8 cellular contexts compared by ENCODE assay signal in genomic region chr1:89615676-89616598, GRCh38. TPM values are rescaled to one million over a fixed set of nuclear protein-coding genes. Genes with fewer than 3 reads are reported as not detected.
DNase-seq lines count a peak whose midpoint lies in the region; TF ChIP-seq lines count a peak whose summit lies in the region.

No MANE protein-coding gene starts in this region.

- WGBS in esophagus squamous epithelium, 2 donors: 48 to 49% methylated on average over 3 of the region's 3 CpGs
- 86 to 94% (median 88%) methylated on average over 3 of the region's 3 CpGs for WGBS in spleen, 5 donors

- TF ChIP-seq POLR2A in esophagus squamous epithelium (IDR thresholded peaks at IDR 0.05) (no peak), spleen (IDR thresholded peaks at IDR 0.05) (no peak)

- H3K36me3 ChIP-seq in esophagus squamous epithelium (no peaks in the 10 kb centered on the region), spleen (no peaks in the 10 kb centered on the region)

- H3K27ac ChIP-seq in esophagus squamous epithelium (peak overlapping the region in 2 of 4 donors; percentile 0 to 7), spleen (no peak overlapping the region)

- H3K4me1 ChIP-seq in esophagus squamous epithelium (peaks cover 0 to 18% (median 6%) of the 10 kb centered on the region in 3 donors), spleen (peaks cover 0 to 23% (median 2%) of the 10 kb centered on the region in 6 donors)

- H3K4me3 ChIP-seq in esophagus squamous epithelium (no peak overlapping the region), spleen (no peak overlapping the region)

- DNase-seq in NCI-H82 (lab: John Stamatoyannopoulos, UW) (peak; percentile 50), NCI-H82 treated with DMSO at 0.1 percent for 48 hours (lab: John Stamatoyannopoulos, UW; ENCODE audit: unreplicated experiment) (no peak), OCI-M1 (lab: John Stamatoyannopoulos, UW) (peak; percentile 17), esophagus squamous epithelium (lab: John Stamatoyannopoulos, UW) (no peak), spleen (no peak), cerebellum (ENCODE audit: low spot score) (no peak), ecto neural progenitor cell (ENCODE audit: low spot score) (no peak)
- no peak for DNase-seq in stimulated activated naive CD4-positive, alpha-beta T cell treated with Interleukin-2 at 50 U/mL for 16 hours (lab: John Stamatoyannopoulos, UW)

- intact Hi-C loops in esophagus squamous epithelium (cut with DNase I): no loop called here
- intact Hi-C loops in spleen (cut with DNase I; ENCODE audit: low total_unique reads): no loop called here

- H3K9me3 ChIP-seq in esophagus squamous epithelium (no peaks in the 10 kb centered on the region), spleen (peaks cover 0 to 11% (median 0%) of the 10 kb centered on the region in 8 donors)

- H3K27me3 ChIP-seq in esophagus squamous epithelium (no peaks in the 10 kb centered on the region), spleen (replicated peaks in 1 of 7) (no peaks in the 10 kb centered on the region)

- TF ChIP-seq CTCF in esophagus squamous epithelium (IDR thresholded peaks at IDR 0.05) (peak in 4 of 6 experiments; percentile 27 to 54 (median 30)), spleen (IDR thresholded peaks at IDR 0.05 in 8 of 11, conservative IDR thresholded peaks at IDR 0.05 in 3 of 11) (peak in 8 of 11 experiments; percentile 19 to 62 (median 56))

RNA-seq across cellular contexts. Expression of gene LRRC8C, which starts 17.0 kb away (rescaled TPM):
- total RNA-seq in esophagus squamous epithelium (1 to 10 TPM; 1.4 to 5.0 (median 3.2) TPM), spleen (10 to 100 TPM; 16.0 to 33.0 (median 27.8) TPM), cerebellum (5.5 TPM)
- 1 to 10 TPM; 3.7 to 3.9 (median 3.7) TPM for polyA plus RNA-seq in spleen

Comparison
In these comparisons a context has a peak if more than half of its experiments do, and no peak if none do; other contexts are left out.
1. DNase-seq: peak in NCI-H82 (single experiment) and OCI-M1 (single experiment); none in NCI-H82 treated with DMSO at 0.1 percent for 48 hours (single experiment), esophagus squamous epithelium (single experiment), spleen (single experiment), cerebellum (single experiment), stimulated activated naive CD4-positive, alpha-beta T cell treated with Interleukin-2 at 50 U/mL for 16 hours (single experiment) and ecto neural progenitor cell (single experiment).